Comparison of ENCODE assay signal across 1 cellular context in the genomic region with DNA sequence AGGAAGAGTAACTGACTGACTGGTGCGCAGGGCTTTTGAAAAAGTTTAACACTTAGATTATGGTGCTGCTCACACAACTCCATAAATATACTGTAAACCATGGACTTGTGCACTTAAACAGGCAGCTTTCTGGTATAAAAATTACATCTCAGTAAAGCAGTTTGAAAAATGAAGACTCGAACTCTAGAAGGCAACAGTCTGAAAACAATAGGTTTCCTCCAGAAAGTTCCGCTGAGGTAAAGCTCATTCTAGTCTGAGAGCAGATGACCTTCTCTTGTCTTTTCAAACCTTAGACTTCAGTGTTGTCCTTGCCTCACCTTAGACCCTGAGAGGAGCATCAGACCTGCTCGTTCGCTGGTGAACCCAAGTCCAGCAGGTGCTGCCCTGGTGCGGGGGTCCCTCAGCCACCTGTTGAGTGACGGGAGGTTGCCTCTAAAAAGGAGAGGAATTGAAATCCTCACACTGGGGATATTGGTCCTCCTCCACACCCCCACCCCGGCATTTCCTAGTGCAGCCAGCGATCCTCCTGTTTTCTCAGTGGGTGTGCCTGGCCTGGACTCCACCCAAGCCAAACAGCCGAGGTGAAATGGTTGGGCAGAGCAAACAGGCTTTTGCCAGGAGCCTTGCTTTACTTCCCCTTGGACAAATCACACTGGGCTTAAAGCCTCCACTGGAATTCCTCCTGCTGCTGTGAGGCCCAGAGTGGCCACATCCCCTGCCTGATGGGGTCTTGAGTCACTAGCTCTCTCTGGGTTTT.
TF ChIP-seq lines count a peak whose summit lies in the region.

No MANE protein-coding gene starts in this region.

TF ChIP-seq in HepG2, 621 proteins besides CTCF, POLR2A, EP300 and RAD21 (continued from another document and continues in another):
- TF ChIP-seq PATZ1 (CRISPR knock-in tag; IDR thresholded peaks at IDR 0.05): peak; percentile 43; the same call in 1 of the 2 replicates
- TF ChIP-seq, protein P1, sequence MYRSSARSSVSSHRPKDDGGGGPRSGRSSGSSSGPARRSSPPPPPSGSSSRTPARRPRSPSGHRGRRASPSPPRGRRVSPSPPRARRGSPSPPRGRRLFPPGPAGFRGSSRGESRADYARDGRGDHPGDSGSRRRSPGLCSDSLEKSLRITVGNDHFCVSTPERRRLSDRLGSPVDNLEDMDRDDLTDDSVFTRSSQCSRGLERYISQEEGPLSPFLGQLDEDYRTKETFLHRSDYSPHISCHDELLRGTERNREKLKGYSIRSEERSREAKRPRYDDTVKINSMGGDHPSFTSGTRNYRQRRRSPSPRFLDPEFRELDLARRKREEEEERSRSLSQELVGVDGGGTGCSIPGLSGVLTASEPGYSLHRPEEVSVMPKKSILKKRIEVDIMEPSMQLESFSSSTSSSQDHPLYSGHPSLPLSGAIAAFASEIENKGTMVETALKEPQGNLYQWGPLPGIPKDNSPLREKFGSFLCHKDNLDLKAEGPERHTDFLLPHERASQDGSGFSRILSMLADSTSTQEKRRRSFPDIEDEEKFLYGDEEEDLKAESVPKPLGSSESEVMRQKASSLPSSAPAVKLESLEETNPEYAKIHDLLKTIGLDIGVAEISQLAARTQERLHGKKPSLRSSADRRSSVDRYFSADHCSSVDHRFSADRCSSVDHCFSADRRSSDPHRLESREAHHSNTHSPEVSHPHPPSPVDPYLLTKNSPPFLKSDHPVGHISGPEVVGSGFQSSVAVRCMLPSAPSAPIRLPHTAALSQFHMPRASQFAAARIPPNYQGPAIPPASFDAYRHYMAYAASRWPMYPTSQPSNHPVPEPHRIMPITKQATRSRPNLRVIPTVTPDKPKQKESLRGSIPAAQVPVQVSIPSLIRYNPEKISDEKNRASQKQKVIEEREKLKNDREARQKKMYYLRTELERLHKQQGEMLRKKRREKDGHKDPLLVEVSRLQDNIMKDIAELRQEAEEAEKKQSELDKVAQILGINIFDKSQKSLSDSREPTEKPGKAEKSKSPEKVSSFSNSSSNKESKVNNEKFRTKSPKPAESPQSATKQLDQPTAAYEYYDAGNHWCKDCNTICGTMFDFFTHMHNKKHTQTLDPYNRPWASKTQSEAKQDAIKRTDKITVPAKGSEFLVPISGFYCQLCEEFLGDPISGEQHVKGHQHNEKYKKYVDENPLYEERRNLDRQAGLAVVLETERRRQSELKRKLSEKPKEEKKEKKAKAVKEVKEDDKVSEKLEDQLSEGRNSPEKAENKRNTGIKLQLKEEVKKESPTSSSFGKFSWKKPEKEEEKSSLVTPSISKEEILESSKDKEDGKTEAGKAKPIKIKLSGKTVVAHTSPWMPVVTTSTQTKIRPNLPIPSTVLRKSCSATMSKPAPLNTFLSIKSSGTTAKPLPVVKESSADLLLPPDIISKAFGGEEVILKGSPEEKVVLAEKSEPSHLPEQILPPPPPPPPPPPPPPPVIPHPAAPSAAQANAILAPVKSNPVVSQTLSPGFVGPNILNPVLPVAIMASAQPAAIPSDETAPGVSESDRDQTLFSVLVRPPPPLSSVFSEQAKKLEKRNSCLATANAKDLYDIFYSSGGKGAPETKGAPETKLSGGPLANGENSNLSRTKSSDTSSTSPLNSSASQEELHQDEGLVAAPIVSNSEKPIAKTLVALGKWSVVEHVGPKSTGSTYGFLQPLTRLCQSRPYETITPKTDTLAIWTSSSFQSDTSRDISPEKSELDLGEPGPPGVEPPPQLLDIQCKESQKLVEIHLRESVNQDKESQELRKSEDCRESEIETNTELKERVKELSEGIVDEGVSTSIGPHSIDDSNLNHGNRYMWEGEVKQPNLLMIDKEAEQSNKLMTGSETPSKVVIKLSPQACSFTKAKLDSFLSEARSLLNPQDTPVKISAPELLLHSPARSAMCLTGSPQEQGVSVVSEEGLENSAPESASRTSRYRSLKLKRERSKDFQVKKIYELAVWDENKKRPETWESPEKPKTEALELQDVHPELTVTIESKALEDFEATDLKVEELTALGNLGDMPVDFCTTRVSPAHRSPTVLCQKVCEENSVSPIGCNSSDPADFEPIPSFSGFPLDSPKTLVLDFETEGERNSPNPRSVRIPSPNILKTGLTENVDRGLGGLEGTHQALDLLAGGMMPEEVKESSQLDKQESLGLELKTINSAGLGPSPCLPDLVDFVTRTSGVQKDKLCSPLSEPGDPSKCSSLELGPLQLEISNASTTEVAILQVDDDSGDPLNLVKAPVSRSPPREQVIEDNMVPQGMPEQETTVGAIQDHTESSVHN (CRISPR knock-in tag; IDR thresholded peaks at IDR 0.05): 0 out of 2 replicates have a peak, but pooled peaks have one; percentile 46
- TF ChIP-seq NR2F1 (CRISPR knock-in tag; IDR thresholded peaks at IDR 0.05): no peak
- TF ChIP-seq PAX8 (CRISPR knock-in tag; IDR thresholded peaks at IDR 0.05; ENCODE audit: borderline replicate concordance): 0 out of 2 replicates have a peak, but pooled peaks have one; percentile 75
- no peak for TF ChIP-seq ZNF333 (CRISPR knock-in tag; IDR thresholded peaks at IDR 0.05; ENCODE audit: borderline replicate concordance)
- no peak for TF ChIP-seq ZBTB2 (CRISPR knock-in tag; IDR thresholded peaks at IDR 0.05; ENCODE audit: low read depth)
- no peak for TF ChIP-seq ZBTB33 (CRISPR knock-in tag; IDR thresholded peaks at IDR 0.05)
- TF ChIP-seq ZSCAN25 (CRISPR knock-in tag; IDR thresholded peaks at IDR 0.05): no peak
- peak; percentile 61; the same call in 1 of the 2 replicates for TF ChIP-seq ZNF564 (CRISPR knock-in tag; IDR thresholded peaks at IDR 0.05)
- no peak for TF ChIP-seq TARDBP (CRISPR knock-in tag; IDR thresholded peaks at IDR 0.05)
- TF ChIP-seq SNAPC2 (CRISPR knock-in tag; IDR thresholded peaks at IDR 0.05): no peak
- TF ChIP-seq RXRB (CRISPR knock-in tag; IDR thresholded peaks at IDR 0.05; ENCODE audit: borderline replicate concordance): peak; percentile 40; the same call in 1 of the 2 replicates
- TF ChIP-seq KAT2B (IDR thresholded peaks at IDR 0.05; ENCODE audit: borderline replicate concordance, low read depth, low read length): no peak
- no peak for TF ChIP-seq TERF1 (CRISPR knock-in tag; IDR thresholded peaks at IDR 0.05)
- TF ChIP-seq SRF (IDR thresholded peaks at IDR 0.05; ENCODE audit: low read depth, low read length): 0 out of 2 replicates have a peak, but pooled peaks have one; percentile 22
- TF ChIP-seq, protein P2, sequence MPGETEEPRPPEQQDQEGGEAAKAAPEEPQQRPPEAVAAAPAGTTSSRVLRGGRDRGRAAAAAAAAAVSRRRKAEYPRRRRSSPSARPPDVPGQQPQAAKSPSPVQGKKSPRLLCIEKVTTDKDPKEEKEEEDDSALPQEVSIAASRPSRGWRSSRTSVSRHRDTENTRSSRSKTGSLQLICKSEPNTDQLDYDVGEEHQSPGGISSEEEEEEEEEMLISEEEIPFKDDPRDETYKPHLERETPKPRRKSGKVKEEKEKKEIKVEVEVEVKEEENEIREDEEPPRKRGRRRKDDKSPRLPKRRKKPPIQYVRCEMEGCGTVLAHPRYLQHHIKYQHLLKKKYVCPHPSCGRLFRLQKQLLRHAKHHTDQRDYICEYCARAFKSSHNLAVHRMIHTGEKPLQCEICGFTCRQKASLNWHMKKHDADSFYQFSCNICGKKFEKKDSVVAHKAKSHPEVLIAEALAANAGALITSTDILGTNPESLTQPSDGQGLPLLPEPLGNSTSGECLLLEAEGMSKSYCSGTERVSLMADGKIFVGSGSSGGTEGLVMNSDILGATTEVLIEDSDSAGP (CRISPR knock-in tag; IDR thresholded peaks at IDR 0.05; ENCODE audit: borderline replicate concordance): peak; percentile 36; the same call in 1 of the 2 replicates
- TF ChIP-seq KLF11 (CRISPR knock-in tag; IDR thresholded peaks at IDR 0.05): peak; percentile 28; the same call in 1 of the 2 replicates
- TF ChIP-seq, protein P3, sequence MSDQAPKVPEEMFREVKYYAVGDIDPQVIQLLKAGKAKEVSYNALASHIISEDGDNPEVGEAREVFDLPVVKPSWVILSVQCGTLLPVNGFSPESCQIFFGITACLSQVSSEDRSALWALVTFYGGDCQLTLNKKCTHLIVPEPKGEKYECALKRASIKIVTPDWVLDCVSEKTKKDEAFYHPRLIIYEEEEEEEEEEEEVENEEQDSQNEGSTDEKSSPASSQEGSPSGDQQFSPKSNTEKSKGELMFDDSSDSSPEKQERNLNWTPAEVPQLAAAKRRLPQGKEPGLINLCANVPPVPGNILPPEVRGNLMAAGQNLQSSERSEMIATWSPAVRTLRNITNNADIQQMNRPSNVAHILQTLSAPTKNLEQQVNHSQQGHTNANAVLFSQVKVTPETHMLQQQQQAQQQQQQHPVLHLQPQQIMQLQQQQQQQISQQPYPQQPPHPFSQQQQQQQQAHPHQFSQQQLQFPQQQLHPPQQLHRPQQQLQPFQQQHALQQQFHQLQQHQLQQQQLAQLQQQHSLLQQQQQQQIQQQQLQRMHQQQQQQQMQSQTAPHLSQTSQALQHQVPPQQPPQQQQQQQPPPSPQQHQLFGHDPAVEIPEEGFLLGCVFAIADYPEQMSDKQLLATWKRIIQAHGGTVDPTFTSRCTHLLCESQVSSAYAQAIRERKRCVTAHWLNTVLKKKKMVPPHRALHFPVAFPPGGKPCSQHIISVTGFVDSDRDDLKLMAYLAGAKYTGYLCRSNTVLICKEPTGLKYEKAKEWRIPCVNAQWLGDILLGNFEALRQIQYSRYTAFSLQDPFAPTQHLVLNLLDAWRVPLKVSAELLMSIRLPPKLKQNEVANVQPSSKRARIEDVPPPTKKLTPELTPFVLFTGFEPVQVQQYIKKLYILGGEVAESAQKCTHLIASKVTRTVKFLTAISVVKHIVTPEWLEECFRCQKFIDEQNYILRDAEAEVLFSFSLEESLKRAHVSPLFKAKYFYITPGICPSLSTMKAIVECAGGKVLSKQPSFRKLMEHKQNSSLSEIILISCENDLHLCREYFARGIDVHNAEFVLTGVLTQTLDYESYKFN (CRISPR knock-in tag; conservative IDR thresholded peaks at IDR 0.05): peak; percentile 72
- no peak for TF ChIP-seq RFX3 (CRISPR knock-in tag; IDR thresholded peaks at IDR 0.05)
- TF ChIP-seq PRPF4 (IDR thresholded peaks at IDR 0.05; ENCODE audit: low read depth, low read length, poor library complexity, severe bottlenecking): no peak
- TF ChIP-seq ARHGAP35 (CRISPR knock-in tag; IDR thresholded peaks at IDR 0.05; ENCODE audit: borderline replicate concordance): no peak
- TF ChIP-seq ZNF274 (CRISPR knock-in tag; IDR thresholded peaks at IDR 0.05): no peak
- peak; percentile 64 for TF ChIP-seq SAP130 (CRISPR knock-in tag; IDR thresholded peaks at IDR 0.05; ENCODE audit: low read depth)
- peak; percentile 88 for TF ChIP-seq ZNF644 (CRISPR knock-in tag; IDR thresholded peaks at IDR 0.05; ENCODE audit: low read depth)
- peak; percentile 51; the same call in 1 of the 2 replicates for TF ChIP-seq ETV5 (CRISPR knock-in tag; IDR thresholded peaks at IDR 0.05; ENCODE audit: borderline replicate concordance)
- no peak for TF ChIP-seq NFKBIZ (CRISPR knock-in tag; IDR thresholded peaks at IDR 0.05)
- TF ChIP-seq ZNF124 (CRISPR knock-in tag; IDR thresholded peaks at IDR 0.05): no peak
- TF ChIP-seq FOXA1 (IDR thresholded peaks at IDR 0.05): no peak
- TF ChIP-seq FOXA1 (CRISPR knock-in tag; IDR thresholded peaks at IDR 0.05): peak; percentile 85
